8 cellular contexts compared by ENCODE assay signal in genomic region chr11:65110354-65110861, GRCh38. TPM values are rescaled to one million over a fixed set of nuclear protein-coding genes. Genes with fewer than 3 reads are reported as not detected.
DNase-seq lines count a peak whose midpoint lies in the region; ATAC-seq, FAIRE-seq and TF ChIP-seq lines count a peak whose summit lies in the region.

No MANE protein-coding gene starts in this region.

- ATAC-seq in HG03135 (IDR thresholded peaks at IDR 0.05; ENCODE audit: unreplicated experiment) = no peak

- no peaks in the 10 kb centered on the region for H3K9me3 ChIP-seq in SK-N-MC (ENCODE audit: low read depth, low read length)
- no peaks in the 10 kb centered on the region for H3K9me3 ChIP-seq in ovary
- no peaks in the 10 kb centered on the region for H3K9me3 ChIP-seq in testis

- no peaks in the 10 kb centered on the region for H3K27me3 ChIP-seq in ovary
- H3K27me3 ChIP-seq in testis = no peaks in the 10 kb centered on the region

- H3K9ac ChIP-seq in SK-N-MC (ENCODE audit: insufficient read length) = no peak overlapping the region

- no peak for TF ChIP-seq EP300 in ovary (IDR thresholded peaks at IDR 0.05)

- H3K36me3 ChIP-seq in SK-N-MC (ENCODE audit: insufficient read depth, low read length) (no peaks in the 10 kb centered on the region), ovary (no peaks in the 10 kb centered on the region), testis (ENCODE audit: low read depth, missing control alignments) (no peaks in the 10 kb centered on the region)

- peaks cover 21% of the 10 kb centered on the region for H3K4me1 ChIP-seq in ovary (ENCODE audit: insufficient read depth)
- peaks cover 13% of the 10 kb centered on the region for H3K4me1 ChIP-seq in testis

- H3K27ac ChIP-seq in SK-N-MC (no peak overlapping the region), ovary (peak overlapping the region; percentile 21 to 31), testis (no peak overlapping the region)

- H3K4me3 ChIP-seq in SK-N-MC (peak overlapping the region; percentile 37; the same call in 1 of the 2 replicates), ovary (no peak overlapping the region), testis (no peak overlapping the region)

- intact Hi-C loops in ovary (cut with DNase I) = loop anchor here in 2 of 4 donors (5.0 to 10.0 kb wide), 5 partner anchors 74 to 266 kb away; partner anchors contain the start of genes ARL2 (in 2 of the 2), ATG2A (in 1 of the 2), CAPN1 (in 1 of the 2) and CDC42BPG (in 1 of the 2)
- intact Hi-C loops in testis (cut with DNase I; ENCODE audit: low total_unique reads) = loop anchor here (10.0 kb wide), 1 partner anchor 96 kb away; the partner anchor contains the start of gene ARL2

- WGBS in ovary, 3 donors = 11 to 16% (median 14%) methylated on average over 14 to 18 of the region's 18 CpGs
- 13 to 15% methylated on average over 4 to 18 of the region's 18 CpGs for WGBS in testis, 2 donors

- DNase-seq in GM12891 (ENCODE audit: insufficient read length, low spot score) (peak; percentile 88), NCI-H1105 (lab: John Stamatoyannopoulos, UW) (peak; percentile 77), SK-N-MC (ENCODE audit: low read depth, low spot score) (peak; percentile 58), foreskin melanocyte (peak; percentile 73), ovary (peak; percentile 81 to 93 (median 91)), testis (peak; percentile 93)
- peak; percentile 97 for DNase-seq in activated naive CD4-positive, alpha-beta T cell treated with Interleukin-2 at 50 U/mL for 16 hours

- TF ChIP-seq POLR2A in GM12891 (IDR thresholded peaks at IDR 0.05; ENCODE audit: low read depth, low read length) (no peak), ovary (IDR thresholded peaks at IDR 0.05) (no peak), testis (IDR thresholded peaks at IDR 0.05) (no peak)

- TF ChIP-seq CTCF in ovary (IDR thresholded peaks at IDR 0.05) = peak; percentile 96 to 98 (median 98)
- TF ChIP-seq CTCF in testis (IDR thresholded peaks at IDR 0.05) = peak; percentile 98 to 100 (median 99)

- peak; percentile 97 for FAIRE-seq in GM12891 (lab: Jason Lieb, UNC)

TF ChIP-seq in GM12891, 5 proteins besides CTCF, POLR2A, EP300 and RAD21:
- no peak for TF ChIP-seq POLR2AphosphoS5 (IDR thresholded peaks at IDR 0.05; ENCODE audit: low read depth, low read length)
- no peak for TF ChIP-seq SPI1 (IDR thresholded peaks at IDR 0.05; ENCODE audit: low read depth, low read length)
- no peak for TF ChIP-seq PAX5 (IDR thresholded peaks at IDR 0.05; ENCODE audit: insufficient read depth, low read length, severe bottlenecking)
- TF ChIP-seq TAF1 (IDR thresholded peaks at IDR 0.05; ENCODE audit: low read depth, low read length) = no peak
- TF ChIP-seq POU2F2 (IDR thresholded peaks at IDR 0.05; ENCODE audit: low read depth, low read length) = no peak

RNA-seq across cellular contexts. Expression of gene TM7SF2, which starts 1.3 kb away (rescaled TPM):
- 20.1 TPM for polyA plus RNA-seq in GM12891 (2012; ENCODE audit: low read depth, missing spikeins)
- total RNA-seq in ovary (100 to 1,000 TPM in 1 of 7 donors, 10 to 100 TPM in 6; 30.0 to 170 (median 63.6) TPM), testis (10 to 100 TPM; 42.0 to 49.6 TPM)
- polyA plus RNA-seq in ovary (100 to 1,000 TPM in 1 of 2 donors, 10 to 100 TPM in 1; 88.8 to 128 TPM), testis (ENCODE audit: insufficient read depth, low read depth, low replicate concordance) (36.4 TPM)

RNA-seq across cellular contexts. Expression of gene ZNHIT2, which starts 7.1 kb away (rescaled TPM):
- polyA plus RNA-seq in GM12891 (2012; ENCODE audit: low read depth, missing spikeins) = 7.5 TPM
- total RNA-seq in ovary = 10 to 100 TPM; 10.0 to 33.7 (median 13.4) TPM
- polyA plus RNA-seq in ovary = 10 to 100 TPM in 1 of 2 donors, not detected in 1; 13.1 TPM
- total RNA-seq in testis = 100 to 1,000 TPM in 1 of 2 donors, 10 to 100 TPM in 1; 64.2 to 119 TPM
- 47.3 TPM for polyA plus RNA-seq in testis (ENCODE audit: insufficient read depth, low read depth, low replicate concordance)

RNA-seq across cellular contexts. Expression of gene FAU, which starts 11.5 kb away (rescaled TPM):
- polyA plus RNA-seq in GM12891 (2012; ENCODE audit: low read depth, missing spikeins) = 1,748 TPM
- total RNA-seq in ovary = 1,000 to 10,000 TPM; 1,141 to 2,272 (median 1,835) TPM
- 1,000 to 10,000 TPM; 1,053 to 1,798 TPM for polyA plus RNA-seq in ovary
- 100 to 1,000 TPM; 441 to 583 TPM for total RNA-seq in testis
- polyA plus RNA-seq in testis (ENCODE audit: insufficient read depth, low read depth, low replicate concordance) = 761 TPM

RNA-seq across cellular contexts. Expression of gene MRPL49, which starts 11.7 kb away (rescaled TPM):
- polyA plus RNA-seq in GM12891 (2012; ENCODE audit: low read depth, missing spikeins) = 37.7 TPM
- total RNA-seq in ovary (10 to 100 TPM; 47.1 to 61.8 (median 50.4) TPM), testis (10 to 100 TPM; 82.8 to 87.7 TPM)
- polyA plus RNA-seq in ovary (100 to 1,000 TPM in 1 of 2 donors, 10 to 100 TPM in 1; 64.0 to 106 TPM), testis (ENCODE audit: insufficient read depth, low read depth, low replicate concordance) (53.9 TPM)

RNA-seq across cellular contexts. Expression of gene VPS51, which starts 14.4 kb away (rescaled TPM):
- polyA plus RNA-seq in GM12891 (2012; ENCODE audit: low read depth, missing spikeins) = 78.4 TPM
- total RNA-seq in ovary (100 to 1,000 TPM; 149 to 543 (median 231) TPM), testis (100 to 1,000 TPM; 173 to 252 TPM)
- polyA plus RNA-seq in ovary (100 to 1,000 TPM in 1 of 2 donors, 10 to 100 TPM in 1; 51.1 to 221 TPM), testis (ENCODE audit: insufficient read depth, low read depth, low replicate concordance) (91.1 TPM)

Comparison
In these comparisons a context has a peak if more than half of its experiments do, and no peak if none do; other contexts are left out.
1. H3K27ac ChIP-seq: peak in ovary (2 of 2); none in SK-N-MC (single experiment) and testis (0 of 2).
2. Peak in every context shown above with its lines, with median percentiles within 50 percentile points of each other: DNase-seq.